In the genomic region with DNA sequence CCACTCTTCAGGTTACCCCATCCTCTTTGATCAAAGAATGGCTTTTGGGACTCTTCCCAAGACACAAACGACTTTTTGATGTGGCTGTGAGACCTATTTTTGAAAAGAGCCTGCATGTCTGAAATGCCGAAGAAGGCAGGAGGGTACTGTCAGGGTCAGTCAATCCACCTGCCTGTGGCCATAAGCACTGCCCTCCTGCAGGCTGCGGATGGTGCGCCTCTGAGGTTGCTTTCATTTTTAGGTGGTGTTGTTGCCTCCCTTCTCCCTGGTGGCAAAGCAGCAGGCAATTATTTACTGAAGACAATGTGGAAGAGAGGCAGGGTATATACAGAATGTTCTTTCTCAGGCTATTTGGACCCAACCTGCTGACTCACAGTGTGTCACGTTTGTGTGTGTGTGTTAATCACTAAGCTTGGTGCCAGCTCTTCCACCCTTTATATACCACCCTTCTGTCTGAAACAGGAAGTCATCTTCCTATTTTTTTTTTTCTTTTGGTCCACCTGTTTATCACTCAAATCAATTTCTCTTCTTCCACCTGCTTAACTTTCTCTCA, we compare ENCODE assay signal across 18 cellular contexts.
DNase-seq lines count a peak whose midpoint lies in the region; ATAC-seq and TF ChIP-seq lines count a peak whose summit lies in the region.
"Had no signal": no experiment of that assay in that cellular context is flagged by ENCODE, and none has a peak within 500 bp of the region (broad histone marks: within the 10 kb centered on the region; RNA-seq: fewer than 3 reads in every experiment).

No MANE protein-coding gene starts in this region.

- in situ Hi-C loops in GM23248 (cut with MboI), result no loop called here

- H3K27me3 ChIP-seq in GM23248 (replicated peaks; ENCODE audit: insufficient read depth), result no peaks in the 10 kb centered on the region
- no peaks in the 10 kb centered on the region for H3K27me3 ChIP-seq in RWPE2 (ENCODE audit: insufficient read depth, poor library complexity, severe bottlenecking)
- H3K27me3 ChIP-seq in Peyer's patch, result no peaks in the 10 kb centered on the region
- H3K27me3 ChIP-seq: colonic mucosa, right lobe of liver, upper lobe of left lung had no signal

- H4K20me1 ChIP-seq in GM23248 (ENCODE audit: insufficient read depth), result no peaks in the 10 kb centered on the region

- WGBS in GM23248 (ENCODE audit: low coverage in 1 of 2, low lambda C conversion rate in 2 of 2, missing lambda C conversion rate in 2 of 2), 2 experiments, result 49 to 54% methylated on average over 5 of the region's 5 CpGs

- DNase-seq in A172 (ENCODE audit: low spot score) (peak; percentile 13), GM23248 (peak; percentile 57), RWPE2 (ENCODE audit: low spot score) (no peak), foreskin fibroblast (peak; percentile 63 to 89), putamen (ENCODE audit: low spot score) (no peak), Peyer's patch (no peak), DMS153 treated with DMSO at 0.1 percent for 48 hours (lab: John Stamatoyannopoulos, UW; ENCODE audit: unreplicated experiment) (no peak)
- DNase-seq: activated CD4-positive, alpha-beta T cell treated with anti-CD3 and anti-CD28 coated beads, Interleukin-2, amount 10 ng/mL, durations not matched to agents 24 days and 14 days; activated T-cell treated with anti-CD3 and anti-CD28 coated beads, Interleukin-2, amount 50 U/mL, for 1 hour; Caco-2; colonic mucosa; NCI-H1694; right lobe of liver; SHP77 treated with DMSO at 0.1 percent for 48 hours; stimulated activated CD4-positive, alpha-beta T cell treated with anti-CD3 and anti-CD28 coated beads, Interleukin-4, amount 100 ng/mL, for 4 hours; upper lobe of left lung had no signal

- H2AFZ ChIP-seq in GM23248, result no peak overlapping the region

- no peaks in the 10 kb centered on the region for H3K9me2 ChIP-seq in GM23248 (ENCODE audit: insufficient read depth)

- TF ChIP-seq CTCF in RWPE2 (IDR thresholded peaks at IDR 0.05; ENCODE audit: poor library complexity, severe bottlenecking) (no peak), foreskin fibroblast (IDR thresholded peaks at IDR 0.05; ENCODE audit: low read depth, low read length) (no peak), Peyer's patch (IDR thresholded peaks at IDR 0.05) (no peak)

- no peak overlapping the region for H3K4me2 ChIP-seq in GM23248 (ENCODE audit: unreplicated experiment)

- no peak overlapping the region for H3K27ac ChIP-seq in GM23248
- H3K27ac ChIP-seq in RWPE2 (ENCODE audit: poor library complexity, severe bottlenecking), result no peak overlapping the region
- H3K27ac ChIP-seq in Peyer's patch, result no peak overlapping the region
- H3K27ac ChIP-seq: colonic mucosa, right lobe of liver, upper lobe of left lung had no signal

- H3K4me3 ChIP-seq in GM23248 (no peak overlapping the region), RWPE2 (ENCODE audit: severe bottlenecking) (no peak overlapping the region), foreskin fibroblast (ENCODE audit: low read depth in 1 of 2, low read length in 2 of 2) (no peak overlapping the region), Peyer's patch (no peak overlapping the region)
- H3K4me3 ChIP-seq: colonic mucosa, lung, right lobe of liver, upper lobe of left lung had no signal

- no peak for TF ChIP-seq POLR2A in Peyer's patch (IDR thresholded peaks at IDR 0.05)

- no peaks in the 10 kb centered on the region for H3K79me2 ChIP-seq in GM23248 (ENCODE audit: insufficient read depth)

- H3K9me3 ChIP-seq in GM23248 (ENCODE audit: low read depth) (no peaks in the 10 kb centered on the region), RWPE2 (ENCODE audit: severe bottlenecking) (no peaks in the 10 kb centered on the region), Peyer's patch (no peaks in the 10 kb centered on the region)
- H3K9me3 ChIP-seq: Caco-2, colonic mucosa, right lobe of liver, upper lobe of left lung had no signal

- ATAC-seq in RWPE2 (ENCODE audit: low read depth) (peak; percentile 93), HG03097 (IDR thresholded peaks at IDR 0.05; ENCODE audit: low FRiP score, unreplicated experiment) (no peak)
- ATAC-seq: right lobe of liver had no signal

- no peaks in the 10 kb centered on the region for H3F3A ChIP-seq in GM23248 (ENCODE audit: insufficient read depth)

- no peaks in the 10 kb centered on the region for H3K4me1 ChIP-seq in GM23248 (ENCODE audit: insufficient read depth)
- peaks cover 3% of the 10 kb centered on the region for H3K4me1 ChIP-seq in RWPE2 (ENCODE audit: insufficient read depth, poor library complexity, severe bottlenecking)
- H3K4me1 ChIP-seq in Peyer's patch, result no peaks in the 10 kb centered on the region
- H3K4me1 ChIP-seq: Caco-2, colonic mucosa, right lobe of liver, upper lobe of left lung had no signal

- no peak overlapping the region for H3K9ac ChIP-seq in GM23248

- H3K36me3 ChIP-seq in GM23248 (ENCODE audit: low read depth), result no peaks in the 10 kb centered on the region
- H3K36me3 ChIP-seq in RWPE2 (ENCODE audit: low read depth), result no peaks in the 10 kb centered on the region
- H3K36me3 ChIP-seq in Peyer's patch, result no peaks in the 10 kb centered on the region
- H3K36me3 ChIP-seq: colonic mucosa, right lobe of liver, upper lobe of left lung had no signal

Comparison
In these comparisons a context has a peak if more than half of its experiments do, and no peak if none do; other contexts are left out.
1. DNase-seq: peak in A172 (single experiment), GM23248 (single experiment) and foreskin fibroblast (2 of 2); none in RWPE2 (single experiment), putamen (single experiment), Peyer's patch (0 of 3) and DMS153 treated with DMSO at 0.1 percent for 48 hours (single experiment).